In the genomic region with DNA sequence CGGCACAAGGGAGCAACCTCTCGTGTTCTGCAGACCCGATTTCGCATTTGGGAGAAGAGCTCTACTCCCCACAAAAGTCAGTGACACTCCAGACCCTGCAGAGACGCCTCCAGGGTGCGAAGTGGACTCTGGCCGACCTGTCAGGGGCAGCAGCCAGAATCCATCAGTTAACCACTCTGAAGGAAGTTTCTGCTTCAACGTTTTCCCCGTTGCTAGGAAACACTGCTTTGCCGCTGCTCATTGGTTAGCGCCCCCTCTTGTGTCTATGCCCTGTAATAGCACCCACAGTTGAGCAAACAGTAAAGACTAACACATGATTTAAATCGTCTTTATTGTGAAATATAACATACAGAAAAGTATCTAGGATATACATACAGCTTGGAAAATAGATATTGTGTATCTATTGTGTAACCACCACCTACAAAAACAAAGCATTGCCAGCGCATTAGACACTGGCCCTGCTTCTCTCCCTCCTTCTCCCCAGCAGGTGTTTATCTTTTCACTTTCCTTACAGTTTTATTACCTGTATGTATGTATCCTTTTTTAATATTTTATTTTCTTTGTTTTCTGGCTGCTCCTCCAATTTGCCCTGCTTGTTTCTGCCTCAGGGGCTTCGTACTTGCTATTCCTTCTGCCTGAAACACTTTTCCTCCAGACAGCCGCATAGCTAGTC, we compare ENCODE assay signal across 8 cellular contexts. TPM values are rescaled to one million over a fixed set of nuclear protein-coding genes. Genes with fewer than 3 reads are reported as not detected.
A peak's percentile ranks its signal among the peaks of the same experiment; 100 is the strongest.
DNase-seq lines count a peak whose midpoint lies in the region; ATAC-seq and TF ChIP-seq lines count a peak whose summit lies in the region.

No MANE protein-coding gene starts in this region.

- no peaks in the 10 kb centered on the region for H3K27me3 ChIP-seq in HAP-1 (ENCODE audit: low read depth)
- H3K27me3 ChIP-seq in psoas muscle (ENCODE audit: insufficient read depth in 3 of 3, low read length in 2 of 3), result no peaks in the 10 kb centered on the region

- H3K36me3 ChIP-seq in HAP-1 (replicated peaks) (no peaks in the 10 kb centered on the region), psoas muscle (ENCODE audit: insufficient read depth in 1 of 2, low read depth in 1 of 2) (no peaks in the 10 kb centered on the region), urinary bladder (ENCODE audit: insufficient read depth) (no peaks in the 10 kb centered on the region)

- DNase-seq in G401 (ENCODE audit: low spot score), result peak; percentile 85
- DNase-seq in HAP-1 (ENCODE audit: low spot score in 2 of 2), result peak; percentile 82 to 84
- DNase-seq in NAMALWA (ENCODE audit: low spot score), result peak; percentile 88
- peak; percentile 81 for DNase-seq in SKM-1 (lab: John Stamatoyannopoulos, UW; ENCODE audit: unreplicated experiment)
- peak; percentile 61 to 70 for DNase-seq in activated naive CD4-positive, alpha-beta T cell treated with anti-CD3 and anti-CD28 coated beads, Interleukin-2, amount 50 U/mL, for 72 hours (ENCODE audit: low spot score in 2 of 2)
- DNase-seq in Right ventricle myocardium superior, result peak; percentile 75
- DNase-seq in psoas muscle, result peak; percentile 56 to 80

- peak overlapping the region; percentile 7 to 72 for H3K27ac Mint-ChIP-seq in activated naive CD4-positive, alpha-beta T cell treated with anti-CD3 and anti-CD28 coated beads, Interleukin-2, amount 50 U/mL, for 72 hours

- H3K36me3 Mint-ChIP-seq in activated naive CD4-positive, alpha-beta T cell treated with anti-CD3 and anti-CD28 coated beads, Interleukin-2, amount 50 U/mL, for 72 hours, result no peaks in the 10 kb centered on the region

- peak; percentile 79 to 82 for ATAC-seq in activated naive CD4-positive, alpha-beta T cell treated with anti-CD3 and anti-CD28 coated beads, Interleukin-2, amount 50 U/mL, for 72 hours
- ATAC-seq in Right ventricle myocardium superior (ENCODE audit: poor library complexity), result peak; percentile 97
- peak; percentile 87 to 95 (median 92) for ATAC-seq in psoas muscle

- in situ Hi-C loops in G401 (cut with HindIII; ENCODE audit: low sequenced_read_pairs), result no loop called here
- in situ Hi-C loops in HAP-1 (cut with MboI; ENCODE audit: low sequenced_read_pairs), result no loop called here

- H3K4me3 ChIP-seq in HAP-1, result no peak overlapping the region; the same call in 1 of the 2 replicates
- peak overlapping the region; percentile 58 for H3K4me3 ChIP-seq in psoas muscle
- peak overlapping the region; percentile 14 for H3K4me3 ChIP-seq in urinary bladder (ENCODE audit: low read depth, low read length)

- 11 to 14% (median 13%) methylated on average over 15 of the region's 15 CpGs for WGBS in psoas muscle, 3 donors
- whole genome bisulfite sequencing in urinary bladder, result 12% methylated on average over 15 of the region's 15 CpGs

- H3K27ac ChIP-seq in psoas muscle (peak overlapping the region; percentile 54), urinary bladder (ENCODE audit: low read depth) (no peak overlapping the region)

- H3K9me3 Mint-ChIP-seq in activated naive CD4-positive, alpha-beta T cell treated with anti-CD3 and anti-CD28 coated beads, Interleukin-2, amount 50 U/mL, for 72 hours, result peaks cover 0 to 5% of the 10 kb centered on the region in 2 donors

- H3K4me1 ChIP-seq in HAP-1, result no peaks in the 10 kb centered on the region
- peaks cover 4% of the 10 kb centered on the region for H3K4me1 ChIP-seq in psoas muscle
- H3K4me1 ChIP-seq in urinary bladder (ENCODE audit: insufficient read depth), result no peaks in the 10 kb centered on the region

- TF ChIP-seq CTCF in psoas muscle (IDR thresholded peaks at IDR 0.05), result peak; percentile 92

- H3K9me3 ChIP-seq in HAP-1 (no peaks in the 10 kb centered on the region), psoas muscle (no peaks in the 10 kb centered on the region)

- intact Hi-C loops in Right ventricle myocardium superior (cut with DNase I) (no loop called here), psoas muscle (cut with DNase I) (no loop called here)

RNA-seq across cellular contexts. Expression of a gene that starts 38.9 kb away (rescaled TPM):
- not detected in 2 replicates for total RNA-seq in G401 (2014; rRNA removed; shearing (Covaris generic))
- total RNA-seq in activated naive CD4-positive, alpha-beta T cell treated with anti-CD3 and anti-CD28 coated beads, Interleukin-2, amount 50 U/mL, for 72 hours, result not detected
- total RNA-seq in Right ventricle myocardium superior, result 5.6 TPM
- total RNA-seq in psoas muscle, result 1 to 10 TPM in 3 of 4 donors, under 1 TPM in 1; 0.59 to 4.4 (median 2.3) TPM
- under 1 TPM; 0.30 to 0.52 (median 0.40) TPM for polyA plus RNA-seq in psoas muscle
- total RNA-seq in urinary bladder, result 2.3 TPM
- 7.0 TPM for polyA plus RNA-seq in urinary bladder

RNA-seq across cellular contexts. Expression of a gene that starts 56.2 kb away (rescaled TPM):
- 84.3 and 84.4 TPM in 2 replicates for total RNA-seq in G401 (2014; rRNA removed; shearing (Covaris generic))
- 10 to 100 TPM; 75.9 to 97.0 TPM for total RNA-seq in activated naive CD4-positive, alpha-beta T cell treated with anti-CD3 and anti-CD28 coated beads, Interleukin-2, amount 50 U/mL, for 72 hours
- total RNA-seq in Right ventricle myocardium superior (142 TPM), psoas muscle (100 to 1,000 TPM; 109 to 221 (median 160) TPM), urinary bladder (107 TPM)
- polyA plus RNA-seq in psoas muscle (100 to 1,000 TPM in 2 of 3 donors, 10 to 100 TPM in 1; 87.2 to 391 (median 132) TPM), urinary bladder (69.5 TPM)
